In the genomic region with DNA sequence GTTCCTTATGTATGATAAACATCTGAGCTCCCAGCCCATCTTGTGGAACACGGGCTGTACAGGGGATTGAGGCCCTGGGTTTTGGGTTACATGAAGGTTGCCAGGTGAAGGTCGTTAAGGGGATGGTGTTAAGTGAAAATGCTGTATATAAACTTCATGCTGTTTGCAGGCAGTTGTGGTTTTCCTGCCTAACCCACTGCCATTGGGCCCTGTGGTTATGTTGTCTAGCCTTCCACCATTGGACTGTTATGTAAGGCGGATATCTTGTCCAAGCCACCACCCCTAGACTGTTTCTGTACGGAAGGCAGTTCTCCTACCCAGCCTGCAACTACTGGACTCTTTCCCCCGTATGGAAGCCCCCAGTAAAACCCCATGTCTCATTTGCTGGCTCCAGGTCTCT, we compare ENCODE assay signal across 21 cellular contexts.
DNase-seq lines count a peak whose midpoint lies in the region; TF ChIP-seq lines count a peak whose summit lies in the region.
"Had no signal": no experiment of that assay in that cellular context is flagged by ENCODE, and none has a peak within 500 bp of the region (broad histone marks: within the 10 kb centered on the region; RNA-seq: fewer than 3 reads in every experiment).

No MANE protein-coding gene starts in this region.

- 93 to 94% methylated on average over 2 to 5 of the region's 5 CpGs for WGBS in endodermal cell (ENCODE audit: insufficient coverage in 1 of 2, insufficient read length in 1 of 2), 2 experiments

- no peaks in the 10 kb centered on the region for H3K27me3 Mint-ChIP-seq in endodermal cell (ENCODE audit: insufficient read depth)
- H3K27me3 Mint-ChIP-seq: CD8-positive, alpha-beta memory T cell had no signal

- no peaks in the 10 kb centered on the region for H3K36me3 ChIP-seq in BLaER1 treated with 17β-estradiol and CSF1 and Interleukin-3, amounts not matched to agents 10 nM and 100 nM
- no peaks in the 10 kb centered on the region for H3K36me3 ChIP-seq in endodermal cell (ENCODE audit: control insufficient read depth, insufficient read depth, low read length)

- no peaks in the 10 kb centered on the region for H3K27me3 ChIP-seq in BLaER1 treated with 17β-estradiol and CSF1 and Interleukin-3, amounts not matched to agents 10 nM and 100 nM
- H3K27me3 ChIP-seq in endodermal cell (ENCODE audit: control insufficient read depth, insufficient read depth, low read length, poor library complexity, severe bottlenecking) = no peaks in the 10 kb centered on the region

- no peaks in the 10 kb centered on the region for H3K9me3 Mint-ChIP-seq in endodermal cell
- H3K9me3 Mint-ChIP-seq: H9 had no signal

- H3K4me1 Mint-ChIP-seq in endodermal cell = no peaks in the 10 kb centered on the region
- H3K4me1 Mint-ChIP-seq: CD8-positive, alpha-beta memory T cell; T-cell had no signal

- peaks cover 0 to 21% (median 18%) of the 10 kb centered on the region in 10 experiments; a peak in 18 of 20 replicates for H3K4me1 ChIP-seq in BLaER1 treated with 17β-estradiol and CSF1 and Interleukin-3, amounts not matched to agents 10 nM and 100 nM
- no peaks in the 10 kb centered on the region for H3K4me1 ChIP-seq in endodermal cell (ENCODE audit: control insufficient read depth, insufficient read depth, low read length)

- no peak overlapping the region for H3K27ac ChIP-seq in BLaER1 treated with 17β-estradiol and CSF1 and Interleukin-3, amounts not matched to agents 10 nM and 100 nM
- no peak overlapping the region for H3K27ac ChIP-seq in endodermal cell (ENCODE audit: low read depth, low read length)
- H3K27ac ChIP-seq: C4-2B, GM23248, RWPE1 had no signal

- in situ Hi-C loops in KBM-7 (cut with MboI; ENCODE audit: low pct_unique_long_range_greater_than_20kb, low sequenced_read_pairs) = no loop called here

- no peak for TF ChIP-seq POLR2A in NB4 (IDR thresholded peaks at IDR 0.05; ENCODE audit: extremely low read depth, insufficient read length)

- H4K20me1 ChIP-seq in BLaER1 treated with 17β-estradiol and CSF1 and Interleukin-3, amounts not matched to agents 10 nM and 100 nM = no peaks in the 10 kb centered on the region

- peaks cover 0 to 4% (median 0%) of the 10 kb centered on the region in 11 experiments; a peak in 2 of 22 replicates for H3K9me3 ChIP-seq in BLaER1 treated with 17β-estradiol and CSF1 and Interleukin-3, amounts not matched to agents 10 nM and 100 nM (replicated peaks in 1 of 11)
- no peaks in the 10 kb centered on the region for H3K9me3 ChIP-seq in endodermal cell (ENCODE audit: control insufficient read depth, low read length)

- H3K4me3 Mint-ChIP-seq in endodermal cell = no peak overlapping the region
- H3K4me3 Mint-ChIP-seq: CD8-positive, alpha-beta memory T cell; H9; T-cell had no signal

- TF ChIP-seq CTCF in NB4 (IDR thresholded peaks at IDR 0.05; ENCODE audit: low read depth, low read length) (no peak), endodermal cell (conservative IDR thresholded peaks at IDR 0.05) (no peak)

- no peak overlapping the region for H3K27ac Mint-ChIP-seq in endodermal cell
- H3K27ac Mint-ChIP-seq: CD8-positive, alpha-beta memory T cell; T-cell had no signal

- DNase-seq in KBM-7 (peak; percentile 17), NB4 (ENCODE audit: low read depth) (peak; percentile 75), endodermal cell (peak; percentile 14), DMS114 treated with DMSO at 0.1 percent for 48 hours (lab: John Stamatoyannopoulos, UW; ENCODE audit: unreplicated experiment) (no peak), DMS 273 (lab: John Stamatoyannopoulos, UW; ENCODE audit: unreplicated experiment) (no peak), D341Med (ENCODE audit: low spot score) (no peak)
- DNase-seq: CD8-positive, alpha-beta memory T cell; GM23248; H9; IMR-90; NCI-H1092 treated with DMSO at 0.1 percent for 48 hours; NCI-H1436; NCI-H187; NCI-H2081 treated with DMSO at 0.1 percent for 48 hours; NCI-H524; NCI-H748 treated with DMSO at 0.1 percent for 48 hours; SHP77; T-cell had no signal

- no peak overlapping the region for H3K9ac ChIP-seq in BLaER1 treated with 17β-estradiol and CSF1 and Interleukin-3, amounts not matched to agents 10 nM and 100 nM
- no peak overlapping the region for H3K9ac ChIP-seq in endodermal cell (ENCODE audit: extremely low read depth, low read length, poor library complexity, severe bottlenecking)
- H3K9ac ChIP-seq: GM23248 had no signal

- no peaks in the 10 kb centered on the region for H3K36me3 Mint-ChIP-seq in endodermal cell (ENCODE audit: low read depth)
- H3K36me3 Mint-ChIP-seq: CD8-positive, alpha-beta memory T cell; T-cell had no signal

- H3K4me2 ChIP-seq in BLaER1 treated with 17β-estradiol and CSF1 and Interleukin-3, amounts not matched to agents 10 nM and 100 nM = peak overlapping the region in 10 of 11 experiments; percentile 28 to 56 (median 48); a peak in 19 of 22 replicates

- H3K4me3 ChIP-seq in BLaER1 treated with 17β-estradiol and CSF1 and Interleukin-3, amounts not matched to agents 10 nM and 100 nM = no peak overlapping the region
- no peak overlapping the region for H3K4me3 ChIP-seq in NB4 (ENCODE audit: low read depth, low read length)
- H3K4me3 ChIP-seq in endodermal cell (ENCODE audit: low read length) = no peak overlapping the region
- H3K4me3 ChIP-seq: GM23248 had no signal

Comparison
In these comparisons a context has a peak if more than half of its experiments do, and no peak if none do; other contexts are left out.
1. DNase-seq: peak in KBM-7 (single experiment), NB4 (single experiment) and endodermal cell (single experiment); none in DMS114 treated with DMSO at 0.1 percent for 48 hours (single experiment), DMS 273 (single experiment) and D341Med (single experiment).